ENCODE assay signal across 8 cellular contexts in the genomic region with DNA sequence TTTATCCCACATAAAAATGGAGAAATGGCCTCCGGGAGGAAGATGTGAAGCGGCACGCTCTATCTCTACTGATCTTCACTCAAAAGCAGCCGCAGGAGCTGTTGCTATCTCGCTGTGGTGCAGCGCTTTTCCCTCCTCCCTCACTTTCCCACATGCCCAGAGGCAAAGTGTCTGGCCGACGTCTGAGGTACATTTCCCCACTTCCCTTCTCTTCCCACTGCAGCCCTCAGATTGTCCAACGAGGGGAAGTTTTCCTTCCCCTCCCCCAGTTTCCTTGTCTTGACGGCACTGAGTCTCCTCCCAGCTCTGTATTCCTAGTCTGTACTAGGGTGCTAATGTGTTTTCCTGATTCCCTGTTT. TPM values are rescaled to one million over a fixed set of nuclear protein-coding genes. Genes with fewer than 3 reads are reported as not detected.
DNase-seq lines count a peak whose midpoint lies in the region; ATAC-seq lines count a peak whose summit lies in the region.

No MANE protein-coding gene starts in this region.

- DNase-seq in DMS53 (lab: John Stamatoyannopoulos, UW), result peak; percentile 63
- no peak for DNase-seq in DMS53 treated with DMSO at 0.1 percent for 48 hours (lab: John Stamatoyannopoulos, UW; ENCODE audit: unreplicated experiment)
- DNase-seq in activated naive CD8-positive, alpha-beta T cell treated with anti-CD3 and anti-CD28 coated beads for 36 hours, result no peak
- no peak for DNase-seq in stimulated activated naive B cell treated with anti-CD40 and anti-IgM and Interleukin-4, amounts not matched to agents 10 μg/mL and 1 μg/mL and 100 μg/mL, for 72 hours
- no peak for DNase-seq in HUDEP-2 (lab: John Stamatoyannopoulos, UW; ENCODE audit: unreplicated experiment in 76 of 76)

- peak overlapping the region; percentile 45 for H3K9ac ChIP-seq in iPS-18a (ENCODE audit: low read length)

- H3K9me3 ChIP-seq in iPS-18a (ENCODE audit: control insufficient read depth, low read depth, low read length), result no peaks in the 10 kb centered on the region

- H3K4me3 ChIP-seq in iPS-18a (ENCODE audit: low read length), result peak overlapping the region; percentile 83

- no peaks in the 10 kb centered on the region for H3K9me3 Mint-ChIP-seq in activated naive CD8-positive, alpha-beta T cell treated with anti-CD3 and anti-CD28 coated beads for 36 hours
- peaks cover 0 to 2% of the 10 kb centered on the region in 2 donors for H3K9me3 Mint-ChIP-seq in stimulated activated naive B cell treated with anti-CD40 and anti-IgM and Interleukin-4, amounts not matched to agents 10 μg/mL and 1 μg/mL and 100 μg/mL, for 72 hours

- H3K27ac ChIP-seq in iPS-18a (ENCODE audit: low read length), result no peak overlapping the region

- no peaks in the 10 kb centered on the region for H3K36me3 Mint-ChIP-seq in activated naive CD8-positive, alpha-beta T cell treated with anti-CD3 and anti-CD28 coated beads for 36 hours
- H3K36me3 Mint-ChIP-seq in stimulated activated naive B cell treated with anti-CD40 and anti-IgM and Interleukin-4, amounts not matched to agents 10 μg/mL and 1 μg/mL and 100 μg/mL, for 72 hours, result peaks cover 0 to 2% of the 10 kb centered on the region in 2 donors

- ATAC-seq in stimulated activated naive B cell treated with anti-CD40 and anti-IgM and Interleukin-4, amounts not matched to agents 10 μg/mL and 1 μg/mL and 100 μg/mL, for 72 hours (replicated peaks), result no peak
- ATAC-seq in HG02588 (IDR thresholded peaks at IDR 0.05; ENCODE audit: unreplicated experiment) (no peak), HG03135 (IDR thresholded peaks at IDR 0.05; ENCODE audit: unreplicated experiment) (no peak)

- H3K36me3 ChIP-seq in iPS-18a (ENCODE audit: control insufficient read depth, low read depth, low read length), result no peaks in the 10 kb centered on the region

- H3K4me3 Mint-ChIP-seq in activated naive CD8-positive, alpha-beta T cell treated with anti-CD3 and anti-CD28 coated beads for 36 hours, result peak overlapping the region; percentile 76
- peak overlapping the region; percentile 78 to 80 for H3K4me3 Mint-ChIP-seq in stimulated activated naive B cell treated with anti-CD40 and anti-IgM and Interleukin-4, amounts not matched to agents 10 μg/mL and 1 μg/mL and 100 μg/mL, for 72 hours

- H3K27me3 Mint-ChIP-seq in activated naive CD8-positive, alpha-beta T cell treated with anti-CD3 and anti-CD28 coated beads for 36 hours, result peaks cover 61% of the 10 kb centered on the region
- peaks cover 55% of the 10 kb centered on the region in 2 donors for H3K27me3 Mint-ChIP-seq in stimulated activated naive B cell treated with anti-CD40 and anti-IgM and Interleukin-4, amounts not matched to agents 10 μg/mL and 1 μg/mL and 100 μg/mL, for 72 hours

- H3K27me3 ChIP-seq in iPS-18a (ENCODE audit: control insufficient read depth, insufficient read depth, low read length), result peaks cover 48% of the 10 kb centered on the region

- H3K4me1 Mint-ChIP-seq in activated naive CD8-positive, alpha-beta T cell treated with anti-CD3 and anti-CD28 coated beads for 36 hours, result peaks cover 11% of the 10 kb centered on the region
- H3K4me1 Mint-ChIP-seq in stimulated activated naive B cell treated with anti-CD40 and anti-IgM and Interleukin-4, amounts not matched to agents 10 μg/mL and 1 μg/mL and 100 μg/mL, for 72 hours, result peaks cover 10 to 18% of the 10 kb centered on the region in 2 donors

- H3K27ac Mint-ChIP-seq in activated naive CD8-positive, alpha-beta T cell treated with anti-CD3 and anti-CD28 coated beads for 36 hours, result no peak overlapping the region
- H3K27ac Mint-ChIP-seq in stimulated activated naive B cell treated with anti-CD40 and anti-IgM and Interleukin-4, amounts not matched to agents 10 μg/mL and 1 μg/mL and 100 μg/mL, for 72 hours, result no peak overlapping the region

- peaks cover 8% of the 10 kb centered on the region for H3K4me1 ChIP-seq in iPS-18a (ENCODE audit: control insufficient read depth, low read depth, low read length)

RNA-seq across cellular contexts. Expression of a gene that starts 0.7 kb away (rescaled TPM):
- total RNA-seq in activated naive CD8-positive, alpha-beta T cell treated with anti-CD3 and anti-CD28 coated beads for 36 hours, result under 1 TPM in 1 of 2 experiments, not detected in 1; 0.36 TPM
